In genomic region chr4:108166038-108166437, GRCh38 we compare ENCODE assay signal across 9 cellular contexts. TPM values are rescaled to one million over a fixed set of nuclear protein-coding genes. Genes with fewer than 3 reads are reported as not detected.
DNase-seq lines count a peak whose midpoint lies in the region; TF ChIP-seq lines count a peak whose summit lies in the region.
"Had no signal": no experiment of that assay in that cellular context is flagged by ENCODE, and none has a peak within 500 bp of the region (broad histone marks: within the 10 kb centered on the region; RNA-seq: fewer than 3 reads in every experiment).

No MANE protein-coding gene starts in this region.

- H3K27ac ChIP-seq in coronary artery (no peak overlapping the region), prostate gland (peak overlapping the region in 1 of 2 donors; percentile 16)
- H3K27ac ChIP-seq: GM23248 had no signal

- no peak for TF ChIP-seq CTCF in GM06990 (IDR thresholded peaks at IDR 0.05; ENCODE audit: insufficient read depth, low read length, poor library complexity, severe bottlenecking)
- TF ChIP-seq CTCF in coronary artery (IDR thresholded peaks at IDR 0.05) = no peak
- TF ChIP-seq CTCF in prostate gland (IDR thresholded peaks at IDR 0.05) = no peak
- no peak for TF ChIP-seq CTCF in lower leg skin (IDR thresholded peaks at IDR 0.05)

- H3K4me1 ChIP-seq in prostate gland (replicated peaks) = no peaks in the 10 kb centered on the region

- DNase-seq in GM06990 (ENCODE audit: extremely low read depth, insufficient read length) (no peak), T-helper 2 cell (peak in 4 of 5 experiments; percentile 16 to 59 (median 20)), coronary artery (ENCODE audit: low spot score) (no peak), prostate gland (ENCODE audit: low spot score) (no peak), NCI-H2196 treated with DMSO at 0.1 percent for 48 hours (lab: John Stamatoyannopoulos, UW; ENCODE audit: unreplicated experiment) (no peak), lower leg skin (ENCODE audit: low spot score in 2 of 2) (no peak), occipital lobe (lab: John Stamatoyannopoulos, UW) (no peak), NCI-H748 treated with DMSO at 0.1 percent for 48 hours (lab: John Stamatoyannopoulos, UW) (no peak)
- DNase-seq: GM23248 had no signal

- intact Hi-C loops in prostate gland (cut with DNase I) (no loop called here), lower leg skin (cut with DNase I; ENCODE audit: low total_unique reads) (no loop called here)

- WGBS in prostate gland = 11% methylated on average over 12 of the region's 12 CpGs
- 39 to 41% methylated on average over 12 of the region's 12 CpGs for WGBS in lower leg skin, 2 donors

- H3K27me3 ChIP-seq in GM06990 (replicated peaks; ENCODE audit: control insufficient read depth, insufficient read depth, low read length) (peaks cover 1% of the 10 kb centered on the region; the same call in 1 of the 2 replicates), prostate gland (replicated peaks; ENCODE audit: insufficient read depth) (peaks cover 36% of the 10 kb centered on the region)

- TF ChIP-seq POLR2A in prostate gland (IDR thresholded peaks at IDR 0.05) (no peak), lower leg skin (IDR thresholded peaks at IDR 0.05) (no peak)

- H3K36me3 ChIP-seq in GM06990 (ENCODE audit: control insufficient read depth, insufficient read depth, low read length) (no peaks in the 10 kb centered on the region), prostate gland (no peaks in the 10 kb centered on the region)

- no peaks in the 10 kb centered on the region for H3K9me3 ChIP-seq in prostate gland

- H3K4me3 ChIP-seq in GM06990 (replicated peaks; ENCODE audit: low read depth, low read length) (peak overlapping the region; percentile 62; the same call in 1 of the 2 replicates), coronary artery (peak overlapping the region; percentile 74), prostate gland (peak overlapping the region; percentile 32 to 34), lower leg skin (ENCODE audit: low read depth, poor library complexity, severe bottlenecking) (no peak overlapping the region)
- H3K4me3 ChIP-seq: GM23248 had no signal

RNA-seq across cellular contexts. Expression of gene LEF1, which starts 2.7 kb away (rescaled TPM):
- 10 to 100 TPM; 22.4 to 26.8 TPM for total RNA-seq in prostate gland
- total RNA-seq in lower leg skin = 10 to 100 TPM in 2 of 4 donors, 1 to 10 TPM in 2; 1.7 to 17.8 (median 7.8) TPM
- total RNA-seq in occipital lobe = 6.9 TPM
- total RNA-seq: GM23248 had no signal

Comparison
In these comparisons a context has a peak if more than half of its experiments do, and no peak if none do; other contexts are left out.
1. DNase-seq: peak in T-helper 2 cell (4 of 5); none in GM06990 (single experiment), coronary artery (single experiment), prostate gland (single experiment), NCI-H2196 treated with DMSO at 0.1 percent for 48 hours (single experiment), lower leg skin (0 of 2), occipital lobe (single experiment) and NCI-H748 treated with DMSO at 0.1 percent for 48 hours (single experiment).